Comparison of ENCODE assay signal across 26 cellular contexts in the genomic region with DNA sequence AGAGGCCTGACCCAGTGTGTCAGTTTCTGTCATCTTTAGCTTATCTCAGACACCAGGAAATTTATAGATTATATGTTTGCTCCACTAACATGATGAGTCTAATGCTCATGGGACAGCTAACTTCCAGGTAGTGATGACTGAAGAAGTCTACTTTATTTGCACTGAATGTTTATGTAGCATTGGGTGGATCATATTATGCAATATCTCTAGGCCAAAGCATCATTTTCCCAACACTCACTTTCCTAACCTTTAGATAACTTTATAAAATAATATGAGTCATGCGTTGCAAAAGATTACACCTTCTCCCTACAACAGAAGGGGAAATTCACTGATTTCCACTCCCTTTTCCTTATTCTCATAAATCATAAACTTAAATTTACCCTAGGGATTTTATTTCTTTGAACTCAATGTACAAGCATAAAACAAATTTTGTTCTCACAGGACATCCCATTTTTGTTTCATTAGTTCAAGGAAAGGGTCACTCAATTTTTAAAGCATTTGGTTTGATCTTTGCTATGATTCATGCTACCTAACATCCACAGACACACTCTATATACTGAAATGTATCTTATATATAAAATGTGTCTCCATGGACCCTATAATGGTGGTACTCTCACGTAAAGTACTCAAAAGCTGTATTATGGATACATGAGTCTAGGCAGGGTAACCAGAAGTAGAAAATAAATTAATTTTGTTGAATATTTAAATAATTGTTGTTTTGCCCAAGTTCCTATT.
"Had no signal": no experiment of that assay in that cellular context is flagged by ENCODE, and none has a peak within 500 bp of the region (broad histone marks: within the 10 kb centered on the region; RNA-seq: fewer than 3 reads in every experiment).

No MANE protein-coding gene starts in this region.

- H3K27me3 Mint-ChIP-seq: central memory CD8-positive, alpha-beta T cell; stimulated activated memory B cell treated with anti-CD40 and anti-IgM and Interleukin-4, amounts not matched to agents 10 μg/mL and 1 μg/mL and 100 μg/mL, for 72 hours had no signal

- H3K4me3 ChIP-seq: adrenal gland, ascending aorta, esophagus muscularis mucosa, gastrocnemius medialis, lower lobe of right lung, sigmoid colon, smooth muscle cell, testis, uterus had no signal

- H3K27ac Mint-ChIP-seq: activated CD8-positive, alpha-beta T cell treated with anti-CD3 and anti-CD28 coated beads, Interleukin-2, amount 10 ng/mL, durations not matched to agents 7 days and 5 days; activated naive CD4-positive, alpha-beta T cell treated with anti-CD3 and anti-CD28 coated beads, Interleukin-2, amount 50 U/mL, for 72 hours; naive thymus-derived CD4-positive, alpha-beta T cell; stimulated activated memory B cell treated with anti-CD40 and anti-IgM and Interleukin-4, amounts not matched to agents 10 μg/mL and 1 μg/mL and 100 μg/mL, for 72 hours had no signal

- H3K27me3 ChIP-seq: adrenal gland, ascending aorta, brain microvascular endothelial cell, esophagus muscularis mucosa, gastrocnemius medialis, sigmoid colon, testis, uterus had no signal

- DNase-seq: activated CD4-positive, alpha-beta T cell treated with anti-CD3 and anti-CD28 coated beads for 1 hour; activated CD4-positive, alpha-beta T cell treated with anti-CD3 and anti-CD28 coated beads, Interleukin-2, amount 50 U/mL, for 1 hour; activated CD8-positive, alpha-beta T cell treated with anti-CD3 and anti-CD28 coated beads, Interleukin-2, amount 10 ng/mL, durations not matched to agents 7 days and 5 days; activated gamma-delta T cell treated with Interleukin-2 at 50 U/mL for 16 hours; activated T-cell treated with anti-CD3 and anti-CD28 coated beads, Interleukin-2, amount 50 U/mL, for 1 hour; adrenal gland; brain microvascular endothelial cell; effector memory CD4-positive, alpha-beta T cell; gastrocnemius medialis; lower lobe of right lung; naive thymus-derived CD4-positive, alpha-beta T cell; occipital lobe; posterior cingulate gyrus; sigmoid colon; stimulated activated CD4-positive, alpha-beta T cell treated with anti-CD3 and anti-CD28 coated beads, Interleukin-15, amount 100 ng/mL, for 24 hours; testis; trophoblast cell; uterus; WERI-Rb-1 had no signal

- H3K4me2 ChIP-seq: smooth muscle cell had no signal

- H3K4me1 ChIP-seq: adrenal gland, ascending aorta, esophagus muscularis mucosa, gastrocnemius medialis, lower lobe of right lung, sigmoid colon, testis, uterus had no signal

- H3K36me3 ChIP-seq: adrenal gland, ascending aorta, brain microvascular endothelial cell, esophagus muscularis mucosa, gastrocnemius medialis, lower lobe of right lung, sigmoid colon, uterus, WERI-Rb-1 had no signal

- H3K36me3 Mint-ChIP-seq: activated naive CD4-positive, alpha-beta T cell treated with anti-CD3 and anti-CD28 coated beads, Interleukin-2, amount 50 U/mL, for 72 hours; naive thymus-derived CD4-positive, alpha-beta T cell; stimulated activated memory B cell treated with anti-CD40 and anti-IgM and Interleukin-4, amounts not matched to agents 10 μg/mL and 1 μg/mL and 100 μg/mL, for 72 hours had no signal

- H3K9me3 ChIP-seq: adrenal gland, ascending aorta, esophagus muscularis mucosa, gastrocnemius medialis, lower lobe of right lung, sigmoid colon, testis, uterus had no signal

- H3K4me1 Mint-ChIP-seq: central memory CD8-positive, alpha-beta T cell; naive thymus-derived CD4-positive, alpha-beta T cell; stimulated activated memory B cell treated with anti-CD40 and anti-IgM and Interleukin-4, amounts not matched to agents 10 μg/mL and 1 μg/mL and 100 μg/mL, for 72 hours had no signal

- ATAC-seq: activated CD8-positive, alpha-beta T cell treated with anti-CD3 and anti-CD28 coated beads, Interleukin-2, amount 10 ng/mL, durations not matched to agents 7 days and 5 days; activated naive CD4-positive, alpha-beta T cell treated with anti-CD3 and anti-CD28 coated beads, Interleukin-2, amount 50 U/mL, for 72 hours; gastrocnemius medialis; lower lobe of right lung; naive thymus-derived CD4-positive, alpha-beta T cell; stimulated activated memory B cell treated with anti-CD40 and anti-IgM and Interleukin-4, amounts not matched to agents 10 μg/mL and 1 μg/mL and 100 μg/mL, for 72 hours had no signal

- H3K27ac ChIP-seq: adrenal gland, ascending aorta, brain microvascular endothelial cell, esophagus muscularis mucosa, gastrocnemius medialis, lower lobe of right lung, sigmoid colon, testis, uterus, WERI-Rb-1 had no signal

- H3K4me3 Mint-ChIP-seq: activated CD8-positive, alpha-beta T cell treated with anti-CD3 and anti-CD28 coated beads, Interleukin-2, amount 10 ng/mL, durations not matched to agents 7 days and 5 days; central memory CD8-positive, alpha-beta T cell; naive thymus-derived CD4-positive, alpha-beta T cell; neural crest cell; stimulated activated memory B cell treated with anti-CD40 and anti-IgM and Interleukin-4, amounts not matched to agents 10 μg/mL and 1 μg/mL and 100 μg/mL, for 72 hours had no signal
